Comparison of ENCODE assay signal across 8 cellular contexts in the genomic region with DNA sequence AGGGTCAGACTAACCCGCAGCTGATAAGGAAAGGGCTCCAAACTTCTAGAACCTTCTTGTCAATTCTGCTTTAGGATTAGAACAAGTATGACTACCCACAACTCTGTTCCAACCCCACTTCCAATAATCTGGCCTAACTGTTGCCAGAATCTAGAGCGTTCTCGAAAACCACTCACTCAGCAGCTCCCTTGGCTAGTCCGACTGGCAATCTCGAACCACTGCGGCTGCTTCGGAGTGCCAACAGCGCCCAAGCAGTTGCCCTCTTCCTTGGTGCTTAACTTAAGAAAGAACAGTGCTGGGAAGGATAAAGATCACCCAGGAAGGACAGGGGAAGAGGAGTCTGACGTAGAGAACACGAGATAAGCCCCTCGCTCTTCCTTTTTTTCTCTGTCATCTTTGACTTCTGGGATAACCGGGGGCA. TPM values are rescaled to one million over a fixed set of nuclear protein-coding genes. Genes with fewer than 3 reads are reported as not detected.
DNase-seq lines count a peak whose midpoint lies in the region; ATAC-seq and TF ChIP-seq lines count a peak whose summit lies in the region.

No MANE protein-coding gene starts in this region.

- H3K9me3 ChIP-seq in T-helper 17 cell (ENCODE audit: control insufficient read depth, low read length, poor library complexity, severe bottlenecking) (no peaks in the 10 kb centered on the region), neural cell (ENCODE audit: low read length) (no peaks in the 10 kb centered on the region)

- H3K79me2 ChIP-seq in neural cell (replicated peaks; ENCODE audit: insufficient read depth, low read length) = peaks cover 72% of the 10 kb centered on the region

- CTCF ChIA-PET in activated CD4-positive, alpha-beta T cell treated with anti-CD3 and anti-CD28 coated beads for 36 hours (lab: Charles Lee) = interaction anchor here (0.9 to 3.4 kb wide), 12 partner anchors 9 to 105 kb away, joined by 3 to 18 read pairs (median 4); partner anchors contain the start of genes DHX58, KAT2A and ODAD4

- H3F3A ChIP-seq in neural cell (ENCODE audit: insufficient read depth, low read length, poor library complexity, severe bottlenecking) = no peaks in the 10 kb centered on the region

- H3K27me3 ChIP-seq in neural cell (ENCODE audit: insufficient read depth, low read depth, low read length) = no peaks in the 10 kb centered on the region

- H3K27me3 Mint-ChIP-seq in activated CD4-positive, alpha-beta T cell treated with anti-CD3 and anti-CD28 coated beads for 36 hours = no peaks in the 10 kb centered on the region
- no peaks in the 10 kb centered on the region for H3K27me3 Mint-ChIP-seq in T-helper 17 cell

- H3K9me2 ChIP-seq in neural cell (ENCODE audit: insufficient read depth, low read length) = no peaks in the 10 kb centered on the region

- ATAC-seq in activated CD4-positive, alpha-beta T cell treated with anti-CD3 and anti-CD28 coated beads for 36 hours = no peak
- no peak for ATAC-seq in T-helper 17 cell

- peak overlapping the region; percentile 82 for H2AFZ ChIP-seq in neural cell (ENCODE audit: low read depth, low read length)

- POLR2A ChIA-PET in activated CD4-positive, alpha-beta T cell treated with anti-CD3 and anti-CD28 coated beads for 36 hours (lab: Charles Lee) = interaction anchor here (0.7 to 1.7 kb wide), 3 partner anchors 26 to 98 kb away, joined by 3 to 5 read pairs (median 3); partner anchors contain the start of gene ACLY

- peaks cover 31% of the 10 kb centered on the region for H3K36me3 Mint-ChIP-seq in activated CD4-positive, alpha-beta T cell treated with anti-CD3 and anti-CD28 coated beads for 36 hours (ENCODE audit: low read depth)
- peaks cover 3% of the 10 kb centered on the region for H3K36me3 Mint-ChIP-seq in T-helper 17 cell (ENCODE audit: low read depth)

- no peak for TF ChIP-seq RAD21 in neural cell (conservative IDR thresholded peaks at IDR 0.05)

- intact Hi-C loops in activated CD4-positive, alpha-beta T cell treated with anti-CD3 and anti-CD28 coated beads for 36 hours (cut with DNase I, micrococcal nuclease) = loop anchor here (2.0 to 5.0 kb wide), 6 partner anchors 149 to 521 kb away; partner anchors contain the start of genes KLHL11 (in 2 of the 2), KCNH4 (in 1 of the 2), NAGLU (in 1 of the 2) and STAT5A (in 1 of the 2)

- peak overlapping the region; percentile 100 for H3K4me3 Mint-ChIP-seq in activated CD4-positive, alpha-beta T cell treated with anti-CD3 and anti-CD28 coated beads for 36 hours
- H3K4me3 Mint-ChIP-seq in T-helper 17 cell = peak overlapping the region; percentile 98

- no peak for TF ChIP-seq CTCF in neural cell (IDR thresholded peaks at IDR 0.05; ENCODE audit: poor library complexity, severe bottlenecking)

- no peak for TF ChIP-seq EP300 in neural cell (conservative IDR thresholded peaks at IDR 0.05; ENCODE audit: poor library complexity, severe bottlenecking)

- H3K4me3 ChIP-seq in neural cell (ENCODE audit: low read length) = peak overlapping the region; percentile 82

- peaks cover 66% of the 10 kb centered on the region for H3K4me1 Mint-ChIP-seq in activated CD4-positive, alpha-beta T cell treated with anti-CD3 and anti-CD28 coated beads for 36 hours
- peaks cover 46% of the 10 kb centered on the region for H3K4me1 Mint-ChIP-seq in T-helper 17 cell

- peak overlapping the region; percentile 98 for H3K9ac ChIP-seq in neural cell (ENCODE audit: low read length)

- peak; percentile 46 for DNase-seq in activated CD4-positive, alpha-beta T cell treated with anti-CD3 and anti-CD28 coated beads for 36 hours
- no peak for DNase-seq in activated CD4-positive, alpha-beta T cell treated with anti-CD3 and anti-CD28 coated beads, Interleukin-2, amount 50 U/mL, for 4 hours
- DNase-seq in T-helper 17 cell (no peak), epithelial cell of prostate (ENCODE audit: low read depth, low spot score) (no peak), NCI-H128 (lab: John Stamatoyannopoulos, UW; ENCODE audit: unreplicated experiment) (no peak), NCI-H1105 (lab: John Stamatoyannopoulos, UW) (no peak), epidermal melanocyte (ENCODE audit: insufficient read length, low spot score) (no peak)

- no peaks in the 10 kb centered on the region for H3K9me3 Mint-ChIP-seq in activated CD4-positive, alpha-beta T cell treated with anti-CD3 and anti-CD28 coated beads for 36 hours (ENCODE audit: low read depth)

- H3K27ac ChIP-seq in epithelial cell of prostate = peak overlapping the region; percentile 89
- H3K27ac ChIP-seq in neural cell (ENCODE audit: low read length) = peak overlapping the region; percentile 98

- H4K20me1 ChIP-seq in neural cell (ENCODE audit: insufficient read depth) = no peaks in the 10 kb centered on the region

- peak overlapping the region; percentile 66 for H3K4me2 ChIP-seq in neural cell (ENCODE audit: low read length)

- H3K27ac Mint-ChIP-seq in activated CD4-positive, alpha-beta T cell treated with anti-CD3 and anti-CD28 coated beads for 36 hours = peak overlapping the region; percentile 99
- peak overlapping the region; percentile 99 for H3K27ac Mint-ChIP-seq in T-helper 17 cell

- H3K36me3 ChIP-seq in neural cell (ENCODE audit: insufficient read depth, low read length) = no peaks in the 10 kb centered on the region

TF ChIP-seq in neural cell, 6 proteins besides CTCF, POLR2A, EP300 and RAD21:
- TF ChIP-seq, protein P1, sequence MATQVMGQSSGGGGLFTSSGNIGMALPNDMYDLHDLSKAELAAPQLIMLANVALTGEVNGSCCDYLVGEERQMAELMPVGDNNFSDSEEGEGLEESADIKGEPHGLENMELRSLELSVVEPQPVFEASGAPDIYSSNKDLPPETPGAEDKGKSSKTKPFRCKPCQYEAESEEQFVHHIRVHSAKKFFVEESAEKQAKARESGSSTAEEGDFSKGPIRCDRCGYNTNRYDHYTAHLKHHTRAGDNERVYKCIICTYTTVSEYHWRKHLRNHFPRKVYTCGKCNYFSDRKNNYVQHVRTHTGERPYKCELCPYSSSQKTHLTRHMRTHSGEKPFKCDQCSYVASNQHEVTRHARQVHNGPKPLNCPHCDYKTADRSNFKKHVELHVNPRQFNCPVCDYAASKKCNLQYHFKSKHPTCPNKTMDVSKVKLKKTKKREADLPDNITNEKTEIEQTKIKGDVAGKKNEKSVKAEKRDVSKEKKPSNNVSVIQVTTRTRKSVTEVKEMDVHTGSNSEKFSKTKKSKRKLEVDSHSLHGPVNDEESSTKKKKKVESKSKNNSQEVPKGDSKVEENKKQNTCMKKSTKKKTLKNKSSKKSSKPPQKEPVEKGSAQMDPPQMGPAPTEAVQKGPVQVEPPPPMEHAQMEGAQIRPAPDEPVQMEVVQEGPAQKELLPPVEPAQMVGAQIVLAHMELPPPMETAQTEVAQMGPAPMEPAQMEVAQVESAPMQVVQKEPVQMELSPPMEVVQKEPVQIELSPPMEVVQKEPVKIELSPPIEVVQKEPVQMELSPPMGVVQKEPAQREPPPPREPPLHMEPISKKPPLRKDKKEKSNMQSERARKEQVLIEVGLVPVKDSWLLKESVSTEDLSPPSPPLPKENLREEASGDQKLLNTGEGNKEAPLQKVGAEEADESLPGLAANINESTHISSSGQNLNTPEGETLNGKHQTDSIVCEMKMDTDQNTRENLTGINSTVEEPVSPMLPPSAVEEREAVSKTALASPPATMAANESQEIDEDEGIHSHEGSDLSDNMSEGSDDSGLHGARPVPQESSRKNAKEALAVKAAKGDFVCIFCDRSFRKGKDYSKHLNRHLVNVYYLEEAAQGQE (IDR thresholded peaks at IDR 0.05; ENCODE audit: borderline replicate concordance) = no peak
- TF ChIP-seq MXI1 (conservative IDR thresholded peaks at IDR 0.05; ENCODE audit: poor library complexity, severe bottlenecking) (no peak), TAF1 (IDR thresholded peaks at IDR 0.05; ENCODE audit: low read depth) (no peak), SMC3 (conservative IDR thresholded peaks at IDR 0.05; ENCODE audit: poor library complexity) (no peak), EZH2 (IDR thresholded peaks at IDR 0.05; ENCODE audit: borderline replicate concordance, insufficient read depth, low read length, poor library complexity, severe bottlenecking) (no peak), POLR2AphosphoS5 (IDR thresholded peaks at IDR 0.05) (no peak)

RNA-seq across cellular contexts. Expression of gene DNAJC7, which starts 0.8 kb away (rescaled TPM):
- 10 to 100 TPM; 86.6 to 94.8 TPM for total RNA-seq in activated CD4-positive, alpha-beta T cell treated with anti-CD3 and anti-CD28 coated beads for 36 hours
- total RNA-seq in T-helper 17 cell = 100 to 1,000 TPM; 113 to 124 TPM
- 107 and 126 TPM in 2 replicates for polyA plus RNA-seq in neural cell
- 118 and 137 TPM in 2 replicates for polyA minus RNA-seq in neural cell

RNA-seq across cellular contexts. Expression of gene NKIRAS2, which starts 3.5 kb away (rescaled TPM):
- total RNA-seq in activated CD4-positive, alpha-beta T cell treated with anti-CD3 and anti-CD28 coated beads for 36 hours = 10 to 100 TPM; 16.3 to 17.2 TPM
- total RNA-seq in T-helper 17 cell = 10 to 100 TPM; 14.3 to 15.6 TPM
- 60.2 and 69.9 TPM in 2 replicates for polyA plus RNA-seq in neural cell
- 59.3 and 68.2 TPM in 2 replicates for polyA minus RNA-seq in neural cell

RNA-seq across cellular contexts. Expression of gene C17orf113, which starts 34.0 kb away (rescaled TPM):
- total RNA-seq in activated CD4-positive, alpha-beta T cell treated with anti-CD3 and anti-CD28 coated beads for 36 hours = under 1 TPM; 0.19 to 0.32 TPM
- total RNA-seq in T-helper 17 cell = under 1 TPM; 0.65 to 0.85 TPM
- polyA plus RNA-seq in neural cell = 3.0 and 5.2 TPM in 2 replicates
- 3.4 and 4.6 TPM in 2 replicates for polyA minus RNA-seq in neural cell

RNA-seq across cellular contexts. Expression of gene CNP, which starts 49.8 kb away (rescaled TPM):
- 10 to 100 TPM; 55.1 to 77.0 TPM for total RNA-seq in activated CD4-positive, alpha-beta T cell treated with anti-CD3 and anti-CD28 coated beads for 36 hours
- 10 to 100 TPM; 21.0 to 23.4 TPM for total RNA-seq in T-helper 17 cell
- 27.7 and 29.6 TPM in 2 replicates for polyA plus RNA-seq in neural cell
- polyA minus RNA-seq in neural cell = 52.7 and 52.8 TPM in 2 replicates
